In genomic region chr5:87252283-87252605, GRCh38 we compare ENCODE assay signal across 16 cellular contexts. TPM values are rescaled to one million over a fixed set of nuclear protein-coding genes. Genes with fewer than 3 reads are reported as not detected.
A peak's percentile ranks its signal among the peaks of the same experiment; 100 is the strongest.
DNase-seq lines count a peak whose midpoint lies in the region; ATAC-seq and TF ChIP-seq lines count a peak whose summit lies in the region.
"Had no signal": no experiment of that assay in that cellular context is flagged by ENCODE, and none has a peak within 500 bp of the region (broad histone marks: within the 10 kb centered on the region; RNA-seq: fewer than 3 reads in every experiment).

No MANE protein-coding gene starts in this region.

- H3F3A ChIP-seq in GM23338 (replicated peaks; ENCODE audit: low read depth), result no peaks in the 10 kb centered on the region

- DNase-seq in GM23338 (ENCODE audit: low spot score), result no peak
- DNase-seq in HuH-7 (ENCODE audit: low spot score), result peak; percentile 36
- no peak for DNase-seq in neuronal stem cell (ENCODE audit: low spot score)
- DNase-seq in upper lobe of right lung, result no peak
- DNase-seq in activated naive CD4-positive, alpha-beta T cell treated with anti-CD3 and anti-CD28 coated beads, Interleukin-2, amount 50 U/mL, for 72 hours (ENCODE audit: low spot score in 2 of 2), result no peak
- DNase-seq in erythroblast (lab: John Stamatoyannopoulos, UW), result no peak
- no peak for DNase-seq in tibial nerve (ENCODE audit: low spot score in 2 of 2)
- DNase-seq: ACHN; C1 segment of cervical spinal cord; Calu3; CD4-positive, alpha-beta T cell; DMS 273 treated with DMSO at 0.1 percent for 48 hours had no signal

- no peak for TF ChIP-seq EP300 in tibial nerve (IDR thresholded peaks at IDR 0.05)

- peak overlapping the region; percentile 46 for H2AK5ac ChIP-seq in neuronal stem cell (ENCODE audit: low read depth, low read length)

- H3K36me3 Mint-ChIP-seq in GM23338 (ENCODE audit: low read depth), result peaks cover 3% of the 10 kb centered on the region
- no peaks in the 10 kb centered on the region for H3K36me3 Mint-ChIP-seq in activated naive CD4-positive, alpha-beta T cell treated with anti-CD3 and anti-CD28 coated beads, Interleukin-2, amount 50 U/mL, for 72 hours

- no peak overlapping the region for H3K4me3 ChIP-seq in GM23338
- no peak overlapping the region for H3K4me3 ChIP-seq in neuronal stem cell (ENCODE audit: low read length in 2 of 2)
- no peak overlapping the region for H3K4me3 ChIP-seq in upper lobe of right lung
- no peak overlapping the region for H3K4me3 ChIP-seq in tibial nerve
- H3K4me3 ChIP-seq: GM12878, HAP-1, K562 had no signal

- H3K36me3 ChIP-seq in GM23338 (ENCODE audit: insufficient read depth), result no peaks in the 10 kb centered on the region
- no peaks in the 10 kb centered on the region for H3K36me3 ChIP-seq in neuronal stem cell (replicated peaks in 1 of 2; ENCODE audit: control insufficient read depth in 2 of 2, insufficient read depth in 2 of 2, low read length in 2 of 2)
- no peaks in the 10 kb centered on the region for H3K36me3 ChIP-seq in upper lobe of right lung
- H3K36me3 ChIP-seq in tibial nerve, result no peaks in the 10 kb centered on the region
- H3K36me3 ChIP-seq: HAP-1 had no signal

- no peaks in the 10 kb centered on the region; the same call in 2 of the 3 replicates for H3K4me1 Mint-ChIP-seq in GM23338
- H3K4me1 Mint-ChIP-seq: B cell had no signal

- H3K79me2 ChIP-seq in GM23338 (replicated peaks; ENCODE audit: insufficient read depth), result no peaks in the 10 kb centered on the region

- TF ChIP-seq CTCF in GM23338 (conservative IDR thresholded peaks at IDR 0.05; ENCODE audit: low read depth in 2 of 2), result 0 out of 4 replicates have a peak, but pooled peaks of 1 of the 2 experiments have one; percentile 4
- TF ChIP-seq CTCF in upper lobe of right lung (IDR thresholded peaks at IDR 0.05), result no peak
- TF ChIP-seq CTCF in tibial nerve (IDR thresholded peaks at IDR 0.05), result no peak

- no peaks in the 10 kb centered on the region for H3K79me1 ChIP-seq in neuronal stem cell (ENCODE audit: low read depth, low read length)

- H3K23ac ChIP-seq in neuronal stem cell (ENCODE audit: low read depth, low read length, poor library complexity), result no peak overlapping the region

- H3K9me3 ChIP-seq in neuronal stem cell (replicated peaks in 1 of 2; ENCODE audit: control insufficient read depth in 2 of 2, insufficient read depth in 1 of 2, low read depth in 1 of 2, low read length in 2 of 2), result no peaks in the 10 kb centered on the region
- H3K9me3 ChIP-seq in upper lobe of right lung, result no peaks in the 10 kb centered on the region
- H3K9me3 ChIP-seq in tibial nerve, result no peaks in the 10 kb centered on the region
- H3K9me3 ChIP-seq: HAP-1 had no signal

- peaks cover 5% of the 10 kb centered on the region for H3K9me3 Mint-ChIP-seq in GM23338
- H3K9me3 Mint-ChIP-seq in activated naive CD4-positive, alpha-beta T cell treated with anti-CD3 and anti-CD28 coated beads, Interleukin-2, amount 50 U/mL, for 72 hours, result no peaks in the 10 kb centered on the region
- H3K9me3 Mint-ChIP-seq: CD4-positive, alpha-beta T cell had no signal

- H4K91ac ChIP-seq in neuronal stem cell (ENCODE audit: low read depth, low read length, poor library complexity), result no peak overlapping the region

- H2AFZ ChIP-seq in GM23338, result no peak overlapping the region
- no peak overlapping the region for H2AFZ ChIP-seq in neuronal stem cell (ENCODE audit: low read length)

- H2BK120ac ChIP-seq in neuronal stem cell (ENCODE audit: low read depth, low read length), result no peak overlapping the region

- H3K4me2 ChIP-seq in GM23338 (no peak overlapping the region), neuronal stem cell (ENCODE audit: insufficient read depth, low read length, poor library complexity, severe bottlenecking) (no peak overlapping the region)

- no peak overlapping the region for H3K4ac ChIP-seq in neuronal stem cell (ENCODE audit: low read length)

- no peaks in the 10 kb centered on the region for H3K4me1 ChIP-seq in GM23338 (ENCODE audit: insufficient read depth)
- H3K4me1 ChIP-seq in neuronal stem cell (ENCODE audit: control insufficient read depth in 2 of 2, insufficient read depth in 1 of 2, low read depth in 1 of 2, low read length in 2 of 2), result no peaks in the 10 kb centered on the region
- no peaks in the 10 kb centered on the region for H3K4me1 ChIP-seq in upper lobe of right lung
- H3K4me1 ChIP-seq in tibial nerve, result no peaks in the 10 kb centered on the region
- H3K4me1 ChIP-seq: HAP-1 had no signal

- no CpG with 5 or more reads among the region's 16 CpGs for WGBS in neuronal stem cell (ENCODE audit: extremely low coverage in 2 of 2, insufficient read length in 2 of 2, insufficient replicate concordance in 1 of 2), 2 donors
- WGBS in tibial nerve, 2 donors, result 80 to 95% methylated on average over 5 to 14 of the region's 16 CpGs

- peak overlapping the region; percentile 21 for H3K14ac ChIP-seq in neuronal stem cell (ENCODE audit: low read length)

- no peak overlapping the region for H4K8ac ChIP-seq in neuronal stem cell (ENCODE audit: low read depth, low read length)

- H2BK15ac ChIP-seq in neuronal stem cell (ENCODE audit: low read length), result no peak overlapping the region

- H3K9ac ChIP-seq in neuronal stem cell (ENCODE audit: low read depth, low read length, poor library complexity), result no peak overlapping the region

- H3K27me3 Mint-ChIP-seq in GM23338 (ENCODE audit: insufficient read depth, low read depth, poor library complexity), result peaks cover 2% of the 10 kb centered on the region
- H3K27me3 Mint-ChIP-seq: B cell; CD4-positive, alpha-beta T cell had no signal

- TF ChIP-seq POLR2A in erythroblast (IDR thresholded peaks at IDR 0.05; ENCODE audit: low read length), result no peak
- no peak for TF ChIP-seq POLR2A in tibial nerve (IDR thresholded peaks at IDR 0.05)

- intact Hi-C loops in upper lobe of right lung (cut with DNase I), result no loop called here

- H3K18ac ChIP-seq in neuronal stem cell (ENCODE audit: low read length), result no peak overlapping the region

- H3K27ac ChIP-seq in GM23338 (ENCODE audit: low read depth) (no peak overlapping the region), neuronal stem cell (replicated peaks; ENCODE audit: low read length) (no peak overlapping the region), upper lobe of right lung (no peak overlapping the region), tibial nerve (no peak overlapping the region)

- no peak overlapping the region for H2BK5ac ChIP-seq in neuronal stem cell (ENCODE audit: low read length)

- no peak overlapping the region for H2BK12ac ChIP-seq in neuronal stem cell (ENCODE audit: low read length)

- H3K9me2 ChIP-seq in GM23338 (ENCODE audit: insufficient read depth), result no peaks in the 10 kb centered on the region

- ATAC-seq in GM23338 (peak; percentile 48; the same call in 1 of the 3 replicates), upper lobe of right lung (peak; percentile 9)
- no peak for ATAC-seq in activated naive CD4-positive, alpha-beta T cell treated with anti-CD3 and anti-CD28 coated beads, Interleukin-2, amount 50 U/mL, for 72 hours
- ATAC-seq: GM12878, K562 had no signal

- no peak overlapping the region for H3K4me3 Mint-ChIP-seq in GM23338
- H3K4me3 Mint-ChIP-seq: B cell; CD4-positive, alpha-beta T cell had no signal

- H3K27ac Mint-ChIP-seq in GM23338, result no peak overlapping the region
- H3K27ac Mint-ChIP-seq in activated naive CD4-positive, alpha-beta T cell treated with anti-CD3 and anti-CD28 coated beads, Interleukin-2, amount 50 U/mL, for 72 hours, result no peak overlapping the region
- H3K27ac Mint-ChIP-seq: B cell; CD4-positive, alpha-beta T cell had no signal

- 0 out of 2 replicates have a peak, but pooled peaks cover 1% of the 10 kb centered on the region for H4K20me1 ChIP-seq in GM23338 (replicated peaks; ENCODE audit: insufficient read depth)

- H3K27me3 ChIP-seq in GM23338 (ENCODE audit: insufficient read depth) (no peaks in the 10 kb centered on the region), neuronal stem cell (ENCODE audit: control insufficient read depth in 3 of 3, insufficient read depth in 3 of 3, low read depth in 1 of 3, low read length in 3 of 3) (no peaks in the 10 kb centered on the region), upper lobe of right lung (no peaks in the 10 kb centered on the region), tibial nerve (no peaks in the 10 kb centered on the region)

TF ChIP-seq in GM23338, 12 proteins besides CTCF, POLR2A, EP300 and RAD21 (continues in another document):
- TF ChIP-seq POLR2AphosphoS5 (IDR thresholded peaks at IDR 0.05; ENCODE audit: low read depth) (no peak), NANOG (IDR thresholded peaks at IDR 0.05; ENCODE audit: borderline replicate concordance) (no peak), REST (IDR thresholded peaks at IDR 0.05; ENCODE audit: unreplicated experiment) (no peak), CREB1 (CRISPR knock-in tag; IDR thresholded peaks at IDR 0.05; ENCODE audit: low read depth) (no peak), JUNB (IDR thresholded peaks at IDR 0.05; ENCODE audit: unreplicated experiment) (no peak)

RNA-seq across cellular contexts. Expression of gene RASA1, which starts 15.4 kb away (rescaled TPM):
- 32.3 and 35.0 TPM in 2 replicates for total RNA-seq in GM23338 (2014; rRNA removed; shearing (Covaris generic))
- 7.1 and 9.3 TPM in 2 replicates for polyA plus RNA-seq in GM23338 (2016; fragmentation: Nextera tagmentation; extraction: Ambion mirVana)
- polyA plus RNA-seq in neuronal stem cell (2013, experiment 1 of 2), result 33.3 TPM
- polyA plus RNA-seq in neuronal stem cell (2013, experiment 2 of 2), result 33.5 TPM
- total RNA-seq in upper lobe of right lung (28.5 TPM), tibial nerve (10 to 100 TPM; 26.9 to 40.6 (median 33.7) TPM)
- total RNA-seq in activated naive CD4-positive, alpha-beta T cell treated with anti-CD3 and anti-CD28 coated beads, Interleukin-2, amount 50 U/mL, for 72 hours, result 10 to 100 TPM; 16.9 to 22.9 TPM

Comparison
In these comparisons a context has a peak if more than half of its experiments do, and no peak if none do; other contexts are left out.
1. ATAC-seq: peak in GM23338 (single experiment) and upper lobe of right lung (single experiment); none in activated naive CD4-positive, alpha-beta T cell treated with anti-CD3 and anti-CD28 coated beads, Interleukin-2, amount 50 U/mL, for 72 hours (0 of 2).